Comparison of ENCODE assay signal across 8 cellular contexts in the genomic region with DNA sequence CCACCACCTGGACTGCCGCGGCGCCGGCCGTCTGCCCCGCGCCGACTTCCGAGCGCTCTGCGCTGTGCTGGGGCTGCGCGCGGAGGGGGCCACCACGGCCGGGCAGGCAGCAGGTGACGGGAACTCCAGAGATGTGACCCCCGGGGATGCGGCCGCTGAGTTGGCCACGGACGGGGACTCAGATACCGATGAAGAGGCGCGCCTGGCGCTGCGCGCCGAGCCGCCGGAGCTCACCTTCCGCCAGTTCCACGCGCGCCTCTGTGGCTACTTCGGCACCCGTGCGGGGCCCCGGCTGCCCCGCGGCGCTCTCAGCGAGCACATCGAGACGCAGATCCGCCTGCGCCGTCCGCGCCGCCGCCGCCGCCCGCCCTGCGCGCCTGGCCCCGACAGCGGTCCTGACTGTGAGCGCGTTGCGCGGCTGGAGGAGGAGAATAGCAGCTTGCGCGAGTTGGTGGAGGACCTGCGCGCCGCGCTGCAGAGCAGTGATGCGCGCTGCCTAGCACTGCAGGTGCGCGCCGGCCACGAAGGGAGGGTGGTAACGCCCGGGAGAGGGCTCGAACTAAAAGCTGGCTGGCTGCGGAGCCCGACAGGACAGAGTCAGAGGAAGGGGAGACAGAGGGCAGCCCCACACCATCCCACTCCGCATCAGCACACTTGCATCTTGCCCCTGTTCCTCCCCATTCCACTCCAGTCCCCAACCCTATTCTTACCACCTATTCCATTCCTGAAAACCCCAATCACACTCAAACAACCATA. TPM values are rescaled to one million over a fixed set of nuclear protein-coding genes. Genes with fewer than 3 reads are reported as not detected.
DNase-seq lines count a peak whose midpoint lies in the region; ATAC-seq and TF ChIP-seq lines count a peak whose summit lies in the region.

No MANE protein-coding gene starts in this region.

- peaks cover 21% of the 10 kb centered on the region for H3K27me3 Mint-ChIP-seq in activated naive CD4-positive, alpha-beta T cell treated with anti-CD3 and anti-CD28 coated beads for 36 hours (ENCODE audit: low read depth)
- peaks cover 13 to 26% (median 17%) of the 10 kb centered on the region in 3 donors for H3K27me3 Mint-ChIP-seq in immature natural killer cell (ENCODE audit: low read depth in 3 of 3)
- H3K27me3 Mint-ChIP-seq in stimulated activated naive B cell treated with anti-CD40 and anti-IgM and Interleukin-4, amounts not matched to agents 10 μg/mL and 1 μg/mL and 100 μg/mL, for 72 hours: peaks cover 56 to 70% of the 10 kb centered on the region in 2 donors

- intact Hi-C loops in activated naive CD4-positive, alpha-beta T cell treated with anti-CD3 and anti-CD28 coated beads for 36 hours (cut with micrococcal nuclease): loop anchor here (1.0 to 5.0 kb wide), 3 partner anchors 8 to 125 kb away; a partner anchor contains a TSS

- CTCF ChIA-PET in activated naive CD4-positive, alpha-beta T cell treated with anti-CD3 and anti-CD28 coated beads for 36 hours (lab: Charles Lee): interaction anchor here (1.0 to 8.4 kb wide), 4 partner anchors 13 to 244 kb away, joined by 3 to 74 read pairs (median 14); no protein-coding TSS in a partner anchor

- peak overlapping the region; percentile 58 for H3K4me3 Mint-ChIP-seq in activated naive CD4-positive, alpha-beta T cell treated with anti-CD3 and anti-CD28 coated beads for 36 hours
- H3K4me3 Mint-ChIP-seq in immature natural killer cell: peak overlapping the region; percentile 26 to 65 (median 56)
- peak overlapping the region; percentile 72 to 79 for H3K4me3 Mint-ChIP-seq in stimulated activated naive B cell treated with anti-CD40 and anti-IgM and Interleukin-4, amounts not matched to agents 10 μg/mL and 1 μg/mL and 100 μg/mL, for 72 hours

- no peaks in the 10 kb centered on the region for H3K9me3 Mint-ChIP-seq in activated naive CD4-positive, alpha-beta T cell treated with anti-CD3 and anti-CD28 coated beads for 36 hours
- H3K9me3 Mint-ChIP-seq in immature natural killer cell: no peaks in the 10 kb centered on the region
- H3K9me3 Mint-ChIP-seq in stimulated activated naive B cell treated with anti-CD40 and anti-IgM and Interleukin-4, amounts not matched to agents 10 μg/mL and 1 μg/mL and 100 μg/mL, for 72 hours: no peaks in the 10 kb centered on the region

- H3K36me3 Mint-ChIP-seq in activated naive CD4-positive, alpha-beta T cell treated with anti-CD3 and anti-CD28 coated beads for 36 hours (ENCODE audit: low read depth): no peaks in the 10 kb centered on the region
- no peaks in the 10 kb centered on the region for H3K36me3 Mint-ChIP-seq in immature natural killer cell
- H3K36me3 Mint-ChIP-seq in stimulated activated naive B cell treated with anti-CD40 and anti-IgM and Interleukin-4, amounts not matched to agents 10 μg/mL and 1 μg/mL and 100 μg/mL, for 72 hours: peaks cover 0 to 6% of the 10 kb centered on the region in 2 donors

- no peak for TF ChIP-seq CTCF in GM10266 (IDR thresholded peaks at IDR 0.05; ENCODE audit: control insufficient read depth, insufficient read depth, low read depth, missing control alignments)

- peak; percentile 16 for DNase-seq in activated CD4-positive, alpha-beta T cell treated with anti-CD3 and anti-CD28 coated beads for 1 hour
- DNase-seq in activated CD4-positive, alpha-beta T cell treated with anti-CD3 and anti-CD28 coated beads for 4 hours: no peak
- peak; percentile 52 for DNase-seq in activated naive CD4-positive, alpha-beta T cell treated with anti-CD3 and anti-CD28 coated beads for 36 hours
- DNase-seq in immature natural killer cell (peak in 1 of 3 donors; percentile 22), globus pallidus (ENCODE audit: low spot score) (no peak), GM10266 (ENCODE audit: extremely low spot score) (no peak), C1 segment of cervical spinal cord (lab: John Stamatoyannopoulos, UW) (no peak)
- no peak for DNase-seq in stimulated activated naive B cell treated with anti-CD40 and anti-IgM and Interleukin-4, amounts not matched to agents 10 μg/mL and 1 μg/mL and 100 μg/mL, for 72 hours

- H3K27ac Mint-ChIP-seq in activated naive CD4-positive, alpha-beta T cell treated with anti-CD3 and anti-CD28 coated beads for 36 hours: no peak overlapping the region
- H3K27ac Mint-ChIP-seq in immature natural killer cell: no peak overlapping the region
- no peak overlapping the region for H3K27ac Mint-ChIP-seq in stimulated activated naive B cell treated with anti-CD40 and anti-IgM and Interleukin-4, amounts not matched to agents 10 μg/mL and 1 μg/mL and 100 μg/mL, for 72 hours

- ATAC-seq in stimulated activated naive B cell treated with anti-CD40 and anti-IgM and Interleukin-4, amounts not matched to agents 10 μg/mL and 1 μg/mL and 100 μg/mL, for 72 hours (replicated peaks): peak; percentile 63 to 66

- H3K4me1 Mint-ChIP-seq in activated naive CD4-positive, alpha-beta T cell treated with anti-CD3 and anti-CD28 coated beads for 36 hours (ENCODE audit: low read depth): peaks cover 38% of the 10 kb centered on the region
- H3K4me1 Mint-ChIP-seq in immature natural killer cell: peaks cover 31 to 35% of the 10 kb centered on the region in 2 donors
- H3K4me1 Mint-ChIP-seq in stimulated activated naive B cell treated with anti-CD40 and anti-IgM and Interleukin-4, amounts not matched to agents 10 μg/mL and 1 μg/mL and 100 μg/mL, for 72 hours: peaks cover 20 to 31% of the 10 kb centered on the region in 2 donors

RNA-seq across cellular contexts. Expression of a gene that starts 0.9 kb away (rescaled TPM):
- total RNA-seq in activated naive CD4-positive, alpha-beta T cell treated with anti-CD3 and anti-CD28 coated beads for 36 hours: under 1 TPM; 0.10 to 0.20 TPM
- under 1 TPM; 0.55 to 0.80 (median 0.58) TPM for polyA plus RNA-seq in immature natural killer cell

RNA-seq across cellular contexts. Expression of a gene that starts 8.1 kb away (rescaled TPM):
- under 1 TPM; 0.32 to 0.48 TPM for total RNA-seq in activated naive CD4-positive, alpha-beta T cell treated with anti-CD3 and anti-CD28 coated beads for 36 hours
- polyA plus RNA-seq in immature natural killer cell: not detected

RNA-seq across cellular contexts. Expression of a gene that starts 58.6 kb away (rescaled TPM):
- not detected for total RNA-seq in activated naive CD4-positive, alpha-beta T cell treated with anti-CD3 and anti-CD28 coated beads for 36 hours
- 10 to 100 TPM in 1 of 3 donors, 1 to 10 TPM in 1, not detected in 1; 1.2 to 12.8 TPM for polyA plus RNA-seq in immature natural killer cell

Comparison
In these comparisons a context has a peak if more than half of its experiments do, and no peak if none do; other contexts are left out.
1. DNase-seq: peak in activated CD4-positive, alpha-beta T cell treated with anti-CD3 and anti-CD28 coated beads for 1 hour (single experiment) and activated naive CD4-positive, alpha-beta T cell treated with anti-CD3 and anti-CD28 coated beads for 36 hours (single experiment); none in activated CD4-positive, alpha-beta T cell treated with anti-CD3 and anti-CD28 coated beads for 4 hours (0 of 2), stimulated activated naive B cell treated with anti-CD40 and anti-IgM and Interleukin-4, amounts not matched to agents 10 μg/mL and 1 μg/mL and 100 μg/mL, for 72 hours (single experiment), globus pallidus (single experiment), GM10266 (single experiment) and C1 segment of cervical spinal cord (0 of 14).
2. Peak in every context shown above with its lines, with median percentiles within 50 percentile points of each other: H3K4me3 Mint-ChIP-seq.